Comparison of ENCODE assay signal across 22 cellular contexts in the genomic region with DNA sequence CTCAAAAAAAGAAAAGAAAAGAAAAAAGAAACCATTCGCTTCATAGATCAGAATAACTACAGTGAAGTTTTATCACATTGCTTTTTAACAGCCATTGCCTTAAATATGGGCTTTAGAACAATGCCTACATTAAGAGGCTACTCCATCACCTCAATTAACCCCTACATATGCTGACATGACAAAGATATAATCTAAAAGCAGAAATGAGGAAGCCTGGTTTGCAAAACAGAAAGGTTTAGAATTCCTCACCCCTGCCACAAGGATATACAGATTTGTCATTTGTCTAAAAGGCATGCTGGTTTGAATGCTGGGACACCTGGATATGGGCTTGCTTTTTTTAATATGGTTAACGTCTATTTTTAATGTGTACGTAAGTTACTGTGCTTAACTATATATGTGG.
"Had no signal": no experiment of that assay in that cellular context is flagged by ENCODE, and none has a peak within 500 bp of the region (broad histone marks: within the 10 kb centered on the region; RNA-seq: fewer than 3 reads in every experiment).

No MANE protein-coding gene starts in this region.

- H3K27me3 ChIP-seq: MG63, Peyer's patch, SJCRH30 had no signal

- H3K27ac ChIP-seq: HL-60, Peyer's patch, SJCRH30 had no signal

- ATAC-seq: Right ventricle myocardium inferior, SK-N-SH treated with all-trans-retinoic acid at 6 μM for 48 hours had no signal

- FAIRE-seq: HTR-8/SVneo had no signal

- H3K9me3 ChIP-seq: MG63, Peyer's patch, SJCRH30 had no signal

- H2AFZ ChIP-seq: PC-9 had no signal

- H3K36me3 ChIP-seq: MG63, Peyer's patch, SJCRH30 had no signal

- DNase-seq: Karpas-422, KG1, MG63, NCI-H1092, NCI-H1105 treated with DMSO at 0.1 percent for 48 hours, NCI-H1417 treated with DMSO at 0.1 percent for 48 hours, NCI-H1694 treated with DMSO at 0.1 percent for 48 hours, NCI-H1930, NCI-H2081, NCI-H2107, NCI-H2227 treated with DMSO at 0.1 percent for 48 hours, NCI-H524, NCI-H526 treated with DMSO at 0.1 percent for 48 hours, NCI-H774, PC-9, Peyer's patch, SHP77 treated with DMSO at 0.1 percent for 48 hours, SJCRH30 had no signal

- H3K4me1 ChIP-seq: Peyer's patch, SJCRH30 had no signal

- H3K4me3 ChIP-seq: MG63, PC-9, Peyer's patch, SJCRH30 had no signal

- H3K4me2 ChIP-seq: PC-9 had no signal
